11 cellular contexts compared by ENCODE assay signal in the genomic region with DNA sequence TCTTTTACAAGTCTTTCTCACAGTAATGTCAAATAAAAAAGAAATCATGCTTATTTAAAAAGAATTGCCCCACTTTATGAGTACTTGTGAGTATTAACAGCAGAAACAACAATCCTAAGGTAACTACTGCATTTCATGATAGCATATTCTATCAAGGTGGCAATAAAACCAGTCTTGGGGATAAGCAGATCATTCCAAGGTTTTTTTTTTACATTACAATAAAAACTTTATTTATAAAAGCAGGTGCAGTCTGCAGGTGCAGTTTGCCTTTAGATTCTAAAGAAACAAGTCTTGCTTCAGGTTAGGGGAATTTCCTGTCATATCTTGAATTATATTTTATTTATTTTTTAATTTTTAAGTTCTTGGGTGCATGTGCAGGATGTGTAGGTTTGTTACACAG. TPM values are rescaled to one million over a fixed set of nuclear protein-coding genes. Genes with fewer than 3 reads are reported as not detected.
"Had no signal": no experiment of that assay in that cellular context is flagged by ENCODE, and none has a peak within 500 bp of the region (broad histone marks: within the 10 kb centered on the region; RNA-seq: fewer than 3 reads in every experiment).

No MANE protein-coding gene starts in this region.

- ATAC-seq: GM23338 had no signal

- DNase-seq: H9, HCEC 1CT, HFFc6, IMR-90, Karpas-422, KBM-7 had no signal

- H3K27ac ChIP-seq: KMS-11 had no signal

- H3K9ac ChIP-seq: KMS-11 had no signal

- FAIRE-seq: H1, H54, HTR-8/SVneo had no signal

- H3K4me2 ChIP-seq: GM23338, KMS-11 had no signal

- H3K4me3 ChIP-seq: GM23338 had no signal

- H2AFZ ChIP-seq: GM23338 had no signal

RNA-seq across cellular contexts. Expression of a gene that starts 10.7 kb away (rescaled TPM):
- total RNA-seq: HFFc6 had no signal
